Comparison of ENCODE assay signal across 14 cellular contexts in genomic region chr4:168218663-168219062, GRCh38.
DNase-seq lines count a peak whose midpoint lies in the region; ATAC-seq, FAIRE-seq and TF ChIP-seq lines count a peak whose summit lies in the region.
"Had no signal": no experiment of that assay in that cellular context is flagged by ENCODE, and none has a peak within 500 bp of the region (broad histone marks: within the 10 kb centered on the region; RNA-seq: fewer than 3 reads in every experiment).

No MANE protein-coding gene starts in this region.

- H2BK5ac ChIP-seq in mesendoderm (ENCODE audit: low read length): no peak overlapping the region

- peak; percentile 59 for FAIRE-seq in RCC 7860 (lab: Jason Lieb, UNC)

- H3K36me3 ChIP-seq in mesendoderm (ENCODE audit: control insufficient read depth, insufficient read depth, low read length): no peaks in the 10 kb centered on the region
- H3K36me3 ChIP-seq: neutrophil had no signal

- H4K8ac ChIP-seq in mesendoderm (ENCODE audit: low read depth, low read length): no peak overlapping the region

- no peak for ATAC-seq in HG03095 (IDR thresholded peaks at IDR 0.05; ENCODE audit: unreplicated experiment)

- no peak overlapping the region for H2BK120ac ChIP-seq in mesendoderm (ENCODE audit: low read depth, low read length)

- no peak overlapping the region for H3K27ac ChIP-seq in mesendoderm (ENCODE audit: low read depth, low read length)
- H3K27ac ChIP-seq: neutrophil, spleen had no signal

- no peak overlapping the region for H3K4ac ChIP-seq in mesendoderm (ENCODE audit: low read depth, low read length)

- no peak overlapping the region for H3K23ac ChIP-seq in mesendoderm (ENCODE audit: low read length)

- H3K9ac ChIP-seq in mesendoderm (ENCODE audit: low read length): no peak overlapping the region

- no CpG with 5 or more reads among the region's 2 CpGs for whole genome bisulfite sequencing in mesendoderm (ENCODE audit: extremely low coverage, insufficient coverage, low lambda C conversion rate)

- H2BK15ac ChIP-seq in mesendoderm (replicated peaks; ENCODE audit: low read depth): no peak overlapping the region

- no peaks in the 10 kb centered on the region for H3K4me1 ChIP-seq in mesendoderm (ENCODE audit: control insufficient read depth, low read depth, low read length)
- H3K4me1 ChIP-seq: spleen had no signal

- no peak overlapping the region for H3K4me2 ChIP-seq in mesendoderm (ENCODE audit: low read length)

- no peaks in the 10 kb centered on the region for H3K27me3 ChIP-seq in mesendoderm (ENCODE audit: insufficient read depth, low read length, poor library complexity)
- H3K27me3 ChIP-seq: neutrophil, spleen had no signal

- DNase-seq in ELR (ENCODE audit: low read depth) (peak; percentile 91), RCC 7860 (ENCODE audit: low spot score) (peak; percentile 79), epithelial cell of proximal tubule (ENCODE audit: low read depth) (peak; percentile 10), retinal pigment epithelial cell (ENCODE audit: low read depth) (peak; percentile 53), NCI-H1694 (lab: John Stamatoyannopoulos, UW) (no peak), mesendoderm (no peak)
- DNase-seq: activated CD4-positive, alpha-beta T cell treated with anti-CD3 and anti-CD28 coated beads, Interleukin-2, amount 50 U/mL, for 1 hour; endodermal cell; NCI-H446 treated with DMSO at 0.1 percent for 48 hours; spleen; substantia nigra had no signal

- no peak overlapping the region for H3K18ac ChIP-seq in mesendoderm (ENCODE audit: low read length)

- no peaks in the 10 kb centered on the region for H3K79me1 ChIP-seq in mesendoderm (ENCODE audit: low read length)

- H2AK5ac ChIP-seq in mesendoderm (ENCODE audit: low read length): no peak overlapping the region

- no peak overlapping the region for H3K4me3 ChIP-seq in epithelial cell of proximal tubule (ENCODE audit: low read depth, low read length)
- H3K4me3 ChIP-seq in retinal pigment epithelial cell (ENCODE audit: low read length): no peak overlapping the region
- no peak overlapping the region for H3K4me3 ChIP-seq in mesendoderm (ENCODE audit: low read length)
- H3K4me3 ChIP-seq: lung, spleen had no signal

- TF ChIP-seq CTCF in epithelial cell of proximal tubule (conservative IDR thresholded peaks at IDR 0.05; ENCODE audit: low read depth, low read length) (no peak), retinal pigment epithelial cell (conservative IDR thresholded peaks at IDR 0.05; ENCODE audit: low read depth, low read length) (no peak)

- no peak overlapping the region for H4K5ac ChIP-seq in mesendoderm (ENCODE audit: low read length)

- no peaks in the 10 kb centered on the region for H3K79me2 ChIP-seq in mesendoderm (ENCODE audit: control insufficient read depth, insufficient read depth, low read length)

- H3K56ac ChIP-seq in mesendoderm (ENCODE audit: low read length): no peak overlapping the region

Comparison
In these comparisons a context has a peak if more than half of its experiments do, and no peak if none do; other contexts are left out.
1. DNase-seq: peak in ELR (single experiment), RCC 7860 (single experiment), epithelial cell of proximal tubule (single experiment) and retinal pigment epithelial cell (single experiment); none in NCI-H1694 (single experiment) and mesendoderm (single experiment).